Comparison of ENCODE assay signal across 14 cellular contexts in genomic region chr5:120789918-120790714, GRCh38.
"Had no signal": no experiment of that assay in that cellular context is flagged by ENCODE, and none has a peak within 500 bp of the region (broad histone marks: within the 10 kb centered on the region; RNA-seq: fewer than 3 reads in every experiment).

No MANE protein-coding gene starts in this region.

- H3K27ac ChIP-seq: dorsolateral prefrontal cortex, psoas muscle, sigmoid colon, stomach, testis, upper lobe of left lung had no signal

- DNase-seq: activated CD4-positive, alpha-beta T cell treated with anti-CD3 and anti-CD28 coated beads, Interleukin-2, amount 50 U/mL, for 48 hours; activated naive CD4-positive, alpha-beta T cell treated with anti-CD3 and anti-CD28 coated beads, Interleukin-2, amount 10 ng/mL, durations not matched to agents 7 days and 5 days; dorsolateral prefrontal cortex; left ventricle myocardium superior; mesenchymal stem cell; natural killer cell; psoas muscle; sigmoid colon; stimulated activated CD4-positive, alpha-beta T cell treated with anti-CD3 and anti-CD28 coated beads, Interleukin-1b, Interleukin-23, amount 100 ng/mL, for 48 hours; stomach; testis; upper lobe of left lung had no signal

- H3K27ac Mint-ChIP-seq: activated naive CD4-positive, alpha-beta T cell treated with anti-CD3 and anti-CD28 coated beads, Interleukin-2, amount 10 ng/mL, durations not matched to agents 7 days and 5 days; activated T-helper 17 cell treated with anti-CD3 and anti-CD28 coated beads, Interleukin-2, amount 50 U/mL, for 72 hours; natural killer cell had no signal

- H3K4me1 Mint-ChIP-seq: activated naive CD4-positive, alpha-beta T cell treated with anti-CD3 and anti-CD28 coated beads, Interleukin-2, amount 10 ng/mL, durations not matched to agents 7 days and 5 days; activated T-helper 17 cell treated with anti-CD3 and anti-CD28 coated beads, Interleukin-2, amount 50 U/mL, for 72 hours; natural killer cell had no signal

- H3K4me3 Mint-ChIP-seq: activated naive CD4-positive, alpha-beta T cell treated with anti-CD3 and anti-CD28 coated beads, Interleukin-2, amount 10 ng/mL, durations not matched to agents 7 days and 5 days; activated T-helper 17 cell treated with anti-CD3 and anti-CD28 coated beads, Interleukin-2, amount 50 U/mL, for 72 hours; natural killer cell had no signal

- H3K27me3 Mint-ChIP-seq: activated naive CD4-positive, alpha-beta T cell treated with anti-CD3 and anti-CD28 coated beads, Interleukin-2, amount 10 ng/mL, durations not matched to agents 7 days and 5 days; activated T-helper 17 cell treated with anti-CD3 and anti-CD28 coated beads, Interleukin-2, amount 50 U/mL, for 72 hours had no signal

- ATAC-seq: activated T-helper 17 cell treated with anti-CD3 and anti-CD28 coated beads, Interleukin-2, amount 50 U/mL, for 72 hours; esophagus mucosa; left ventricle myocardium superior; natural killer cell; psoas muscle had no signal

- H3K4me3 ChIP-seq: dorsolateral prefrontal cortex, psoas muscle, sigmoid colon, stomach, testis, upper lobe of left lung had no signal

- H3K9me3 ChIP-seq: psoas muscle, sigmoid colon, stomach, testis, upper lobe of left lung had no signal

- H3K4me1 ChIP-seq: psoas muscle, sigmoid colon, stomach, testis, upper lobe of left lung had no signal

- H3K9me3 Mint-ChIP-seq: activated T-helper 17 cell treated with anti-CD3 and anti-CD28 coated beads, Interleukin-2, amount 50 U/mL, for 72 hours had no signal

- H3K36me3 Mint-ChIP-seq: activated naive CD4-positive, alpha-beta T cell treated with anti-CD3 and anti-CD28 coated beads, Interleukin-2, amount 10 ng/mL, durations not matched to agents 7 days and 5 days; natural killer cell had no signal

- H3K36me3 ChIP-seq: sigmoid colon, stomach, upper lobe of left lung had no signal

- H3K27me3 ChIP-seq: dorsolateral prefrontal cortex, sigmoid colon, stomach, testis, upper lobe of left lung had no signal
